ENCODE assay signal across 9 cellular contexts in the genomic region with DNA sequence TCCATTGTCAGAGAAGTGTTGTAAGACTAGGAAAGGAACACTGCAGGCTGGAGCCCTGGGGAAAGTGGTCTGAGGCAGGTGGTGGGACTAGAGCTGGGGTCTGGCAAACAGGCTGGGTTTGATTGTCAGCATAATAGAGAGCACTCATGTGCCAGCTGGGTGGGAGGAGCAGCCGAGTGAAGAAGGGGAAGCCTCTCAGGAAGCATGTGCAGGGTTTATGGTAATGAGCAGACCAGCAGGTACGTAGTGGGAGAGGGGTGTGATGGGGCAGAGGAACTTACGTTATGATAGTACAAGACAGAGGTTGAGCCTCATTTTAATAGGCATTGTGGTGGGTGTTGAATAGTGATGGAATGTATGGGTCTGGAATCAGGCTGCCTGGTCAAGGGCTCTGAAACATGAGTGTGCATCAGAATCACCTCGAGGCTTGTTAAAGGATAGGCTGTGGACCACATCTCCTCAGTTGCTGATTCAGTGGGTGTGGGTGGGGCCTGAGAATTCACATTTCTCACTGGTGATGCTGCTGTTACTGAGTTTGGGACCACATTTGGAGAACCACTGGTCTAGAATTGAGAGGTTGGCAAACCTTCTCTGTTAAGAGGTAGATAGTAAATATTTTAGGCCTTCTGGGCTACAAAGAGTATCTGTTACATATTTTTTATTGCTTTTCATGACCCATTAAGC. TPM values are rescaled to one million over a fixed set of nuclear protein-coding genes. Genes with fewer than 3 reads are reported as not detected.
DNase-seq lines count a peak whose midpoint lies in the region; ATAC-seq and FAIRE-seq lines count a peak whose summit lies in the region.
"Had no signal": no experiment of that assay in that cellular context is flagged by ENCODE, and none has a peak within 500 bp of the region (broad histone marks: within the 10 kb centered on the region; RNA-seq: fewer than 3 reads in every experiment).

No MANE protein-coding gene starts in this region.

- no peak for FAIRE-seq in RCC 7860 (lab: Jason Lieb, UNC)

- DNase-seq in activated CD4-positive, CD25-positive, alpha-beta regulatory T cell (lab: John Stamatoyannopoulos, UW): no peak
- DNase-seq in NCI-H1694 treated with DMSO at 0.1 percent for 48 hours (lab: John Stamatoyannopoulos, UW) (peak; percentile 83), RCC 7860 (ENCODE audit: low spot score) (no peak), LoVo (ENCODE audit: low spot score) (no peak)
- DNase-seq in activated T-cell treated with anti-CD3 and anti-CD28 coated beads, Interleukin-2, amount 50 U/mL, for 72 hours: peak; percentile 77 to 81
- peak; percentile 68 for DNase-seq in stimulated activated CD4-positive, alpha-beta T cell treated with anti-CD3 and anti-CD28 coated beads, Interleukin-4, amount 100 ng/mL, for 24 hours

- H3K27ac Mint-ChIP-seq in activated T-cell treated with anti-CD3 and anti-CD28 coated beads, Interleukin-2, amount 50 U/mL, for 72 hours: no peak overlapping the region
- H3K27ac Mint-ChIP-seq: mesothelial cell of epicardium had no signal

- peak overlapping the region; percentile 49 to 50 for H3K4me3 Mint-ChIP-seq in activated T-cell treated with anti-CD3 and anti-CD28 coated beads, Interleukin-2, amount 50 U/mL, for 72 hours
- H3K4me3 Mint-ChIP-seq: mesothelial cell of epicardium had no signal

- peak; percentile 26 to 52 for ATAC-seq in activated CD4-positive, CD25-positive, alpha-beta regulatory T cell treated with anti-CD3 and anti-CD28 coated beads, Interleukin-2, amount 50 U/mL, for 24 hours
- peak; percentile 77 to 79 for ATAC-seq in activated T-cell treated with anti-CD3 and anti-CD28 coated beads, Interleukin-2, amount 50 U/mL, for 72 hours (replicated peaks in 1 of 2)
- ATAC-seq in GM18517 (IDR thresholded peaks at IDR 0.05; ENCODE audit: unreplicated experiment): no peak

- H3K36me3 Mint-ChIP-seq in activated T-cell treated with anti-CD3 and anti-CD28 coated beads, Interleukin-2, amount 50 U/mL, for 72 hours (ENCODE audit: insufficient read depth in 2 of 2): peaks cover 2 to 3% of the 10 kb centered on the region in 2 donors
- H3K36me3 Mint-ChIP-seq: mesothelial cell of epicardium had no signal

- peaks cover 88% of the 10 kb centered on the region for H3K4me1 Mint-ChIP-seq in activated T-cell treated with anti-CD3 and anti-CD28 coated beads, Interleukin-2, amount 50 U/mL, for 72 hours (ENCODE audit: low read depth)
- H3K4me1 Mint-ChIP-seq: mesothelial cell of epicardium had no signal

- H3K27me3 Mint-ChIP-seq in activated T-cell treated with anti-CD3 and anti-CD28 coated beads, Interleukin-2, amount 50 U/mL, for 72 hours (ENCODE audit: low read depth): no peaks in the 10 kb centered on the region

- H3K9me3 Mint-ChIP-seq in activated T-cell treated with anti-CD3 and anti-CD28 coated beads, Interleukin-2, amount 50 U/mL, for 72 hours: no peaks in the 10 kb centered on the region
- H3K9me3 Mint-ChIP-seq: mesothelial cell of epicardium had no signal

RNA-seq across cellular contexts. Expression of a gene that starts 1.6 kb away (rescaled TPM):
- total RNA-seq in activated T-cell treated with anti-CD3 and anti-CD28 coated beads, Interleukin-2, amount 50 U/mL, for 72 hours: 10 to 100 TPM; 10.9 to 16.2 TPM

Comparison
In these comparisons a context has a peak if more than half of its experiments do, and no peak if none do; other contexts are left out.
1. DNase-seq: peak in NCI-H1694 treated with DMSO at 0.1 percent for 48 hours (single experiment), activated T-cell treated with anti-CD3 and anti-CD28 coated beads, Interleukin-2, amount 50 U/mL, for 72 hours (2 of 2) and stimulated activated CD4-positive, alpha-beta T cell treated with anti-CD3 and anti-CD28 coated beads, Interleukin-4, amount 100 ng/mL, for 24 hours (single experiment); none in activated CD4-positive, CD25-positive, alpha-beta regulatory T cell (0 of 4), RCC 7860 (single experiment) and LoVo (single experiment).